1 cellular context compared by ENCODE assay signal in the genomic region with DNA sequence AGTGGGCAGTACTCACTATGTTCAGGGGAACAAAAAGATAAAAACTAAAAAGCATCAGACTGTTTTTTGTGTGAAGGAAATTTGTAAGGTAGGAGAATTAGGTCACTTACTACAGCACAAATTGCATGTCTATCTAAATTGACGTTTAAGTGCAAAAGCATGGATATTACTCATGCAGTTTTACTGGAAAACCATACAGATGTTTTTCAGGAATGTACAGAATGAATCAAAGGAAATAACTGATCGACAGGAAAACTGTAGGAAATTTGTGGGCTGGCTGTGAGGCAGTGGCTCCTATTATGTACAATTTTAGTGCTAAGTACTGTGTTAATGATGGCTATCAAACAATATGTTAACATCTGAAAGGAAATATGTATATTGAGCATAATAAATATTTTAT.
A peak's percentile ranks its signal among the peaks of the same experiment; 100 is the strongest.
TF ChIP-seq lines count a peak whose summit lies in the region.

No MANE protein-coding gene starts in this region.

TF ChIP-seq in endothelial cell of umbilical vein, 7 proteins besides CTCF, POLR2A, EP300 and RAD21 (continued from another document):
- peak; percentile 57 for TF ChIP-seq GATA2 (IDR thresholded peaks at IDR 0.05; ENCODE audit: insufficient read depth, insufficient read length, low read depth, low read length)
- no peak for TF ChIP-seq MYC (IDR thresholded peaks at IDR 0.05; ENCODE audit: low read depth, low read length)
- TF ChIP-seq, protein P1, sequence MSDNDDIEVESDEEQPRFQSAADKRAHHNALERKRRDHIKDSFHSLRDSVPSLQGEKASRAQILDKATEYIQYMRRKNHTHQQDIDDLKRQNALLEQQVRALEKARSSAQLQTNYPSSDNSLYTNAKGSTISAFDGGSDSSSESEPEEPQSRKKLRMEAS (IDR thresholded peaks at IDR 0.05; ENCODE audit: insufficient read depth, insufficient read length) = no peak
- peak; percentile 57 for TF ChIP-seq POLR2AphosphoS5 (IDR thresholded peaks at IDR 0.05; ENCODE audit: insufficient read depth, low read depth, low read length)
